ENCODE assay signal across 22 cellular contexts in the genomic region with DNA sequence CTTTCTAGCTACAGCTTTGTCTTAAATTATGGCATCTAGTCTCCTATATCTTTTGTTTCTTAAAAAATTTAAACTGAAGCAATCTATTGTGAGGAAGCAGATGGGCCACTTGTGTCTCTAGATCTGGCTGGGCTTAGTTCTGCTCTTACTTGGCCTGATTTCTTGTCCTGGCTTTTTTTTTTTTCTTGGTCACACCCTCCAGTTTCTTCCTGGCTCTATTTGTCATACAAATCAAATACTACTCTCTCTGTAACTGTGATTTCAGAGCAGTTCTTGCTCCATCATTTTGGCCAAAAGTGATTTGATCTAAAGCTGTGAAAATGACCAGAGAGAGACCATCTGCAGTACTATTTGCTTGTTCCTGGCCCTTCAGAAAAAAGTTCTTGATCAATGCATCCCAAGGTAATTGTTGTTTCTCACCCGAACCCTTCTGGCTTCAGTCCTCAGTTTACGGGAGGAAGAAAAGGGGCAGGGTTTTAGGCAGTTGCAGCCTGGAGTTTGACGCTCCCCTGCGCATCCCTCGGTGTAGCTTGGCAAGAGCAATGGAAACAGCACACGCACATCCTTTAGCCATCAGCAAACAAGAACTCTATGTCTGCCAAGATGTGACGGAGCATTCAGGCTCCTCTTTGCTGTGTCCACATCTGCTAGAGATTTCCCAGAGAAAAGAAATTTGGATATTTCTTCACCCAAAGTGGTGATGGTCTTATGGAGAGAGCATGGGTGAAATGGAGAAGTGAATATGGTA. TPM values are rescaled to one million over a fixed set of nuclear protein-coding genes. Genes with fewer than 3 reads are reported as not detected.
DNase-seq lines count a peak whose midpoint lies in the region; ATAC-seq and TF ChIP-seq lines count a peak whose summit lies in the region.
"Had no signal": no experiment of that assay in that cellular context is flagged by ENCODE, and none has a peak within 500 bp of the region (broad histone marks: within the 10 kb centered on the region; RNA-seq: fewer than 3 reads in every experiment).

No MANE protein-coding gene starts in this region.

- no peak for TF ChIP-seq POLR2A in gastroesophageal sphincter (IDR thresholded peaks at IDR 0.05)

- H3K27ac Mint-ChIP-seq in neural progenitor cell: no peak overlapping the region
- H3K27ac Mint-ChIP-seq in activated naive CD4-positive, alpha-beta T cell treated with anti-CD3 and anti-CD28 coated beads, Interleukin-2, amount 10 ng/mL, durations not matched to agents 7 days and 5 days: no peak overlapping the region
- H3K27ac Mint-ChIP-seq: activated CD4-positive, alpha-beta T cell treated with anti-CD3 and anti-CD28 coated beads, Interleukin-2, amount 10 ng/mL, durations not matched to agents 24 days and 14 days; activated T-cell treated with anti-CD3 and anti-CD28 coated beads, Interleukin-2, amount 50 U/mL, for 24 hours; type B pancreatic cell had no signal

- H3K27me3 ChIP-seq in adipocyte (replicated peaks; ENCODE audit: control insufficient read depth, insufficient read depth, low read length) (no peaks in the 10 kb centered on the region), gastroesophageal sphincter (no peaks in the 10 kb centered on the region), neural progenitor cell (no peaks in the 10 kb centered on the region), aorta (ENCODE audit: control insufficient read depth in 1 of 2, insufficient read depth in 2 of 2, low read length in 1 of 2) (no peaks in the 10 kb centered on the region)

- 36% methylated on average over 4 of the region's 7 CpGs; no CpG with 5 or more reads in 1 of the 2 donors for WGBS in gastroesophageal sphincter (ENCODE audit: low coverage in 1 of 2), 2 donors
- WGBS in aorta, 2 donors: 87 to 94% methylated on average over 7 of the region's 7 CpGs

- peak overlapping the region; percentile 34 for H2AFZ ChIP-seq in neural progenitor cell (replicated peaks)
- H2AFZ ChIP-seq: PC-9 had no signal

- H3K4me1 ChIP-seq in adipocyte (ENCODE audit: control insufficient read depth, insufficient read depth, low read length) (peaks cover 11% of the 10 kb centered on the region), gastroesophageal sphincter (no peaks in the 10 kb centered on the region), neural progenitor cell (no peaks in the 10 kb centered on the region), aorta (ENCODE audit: control insufficient read depth in 1 of 2, insufficient read depth in 2 of 2, low read length in 2 of 2) (no peaks in the 10 kb centered on the region)

- no peaks in the 10 kb centered on the region for H3F3A ChIP-seq in neural progenitor cell (ENCODE audit: low read depth)

- no peaks in the 10 kb centered on the region for H3K27me3 Mint-ChIP-seq in neural progenitor cell (ENCODE audit: insufficient read depth, low read depth)
- H3K27me3 Mint-ChIP-seq in activated naive CD4-positive, alpha-beta T cell treated with anti-CD3 and anti-CD28 coated beads, Interleukin-2, amount 10 ng/mL, durations not matched to agents 7 days and 5 days: peaks cover 3% of the 10 kb centered on the region
- H3K27me3 Mint-ChIP-seq: activated CD4-positive, alpha-beta T cell treated with anti-CD3 and anti-CD28 coated beads, Interleukin-2, amount 10 ng/mL, durations not matched to agents 24 days and 14 days; activated T-cell treated with anti-CD3 and anti-CD28 coated beads, Interleukin-2, amount 50 U/mL, for 24 hours; type B pancreatic cell had no signal

- TF ChIP-seq CTCF in gastroesophageal sphincter (IDR thresholded peaks at IDR 0.05) (no peak), neural progenitor cell (IDR thresholded peaks at IDR 0.05) (no peak)

- H3K79me2 ChIP-seq in neural progenitor cell (ENCODE audit: low read depth): no peaks in the 10 kb centered on the region

- ATAC-seq in gastroesophageal sphincter: peak; percentile 76
- peak; percentile 74 for ATAC-seq in aorta (ENCODE audit: low FRiP score)
- ATAC-seq: HepG2 had no signal

- intact Hi-C loops in aorta (cut with DNase I): no loop called here

- H4K20me1 ChIP-seq in neural progenitor cell (ENCODE audit: low read depth): no peaks in the 10 kb centered on the region

- H3K4me3 ChIP-seq in adipocyte (ENCODE audit: low read length) (peak overlapping the region; percentile 25), gastroesophageal sphincter (no peak overlapping the region), neural progenitor cell (no peak overlapping the region), aorta (ENCODE audit: low read length in 2 of 2) (no peak overlapping the region)
- H3K4me3 ChIP-seq: PC-9 had no signal

- no peaks in the 10 kb centered on the region for H3K36me3 Mint-ChIP-seq in neural progenitor cell
- no peaks in the 10 kb centered on the region for H3K36me3 Mint-ChIP-seq in activated naive CD4-positive, alpha-beta T cell treated with anti-CD3 and anti-CD28 coated beads, Interleukin-2, amount 10 ng/mL, durations not matched to agents 7 days and 5 days
- H3K36me3 Mint-ChIP-seq: type B pancreatic cell had no signal

- H3K4me3 Mint-ChIP-seq in neural progenitor cell: no peak overlapping the region
- no peak overlapping the region for H3K4me3 Mint-ChIP-seq in activated naive CD4-positive, alpha-beta T cell treated with anti-CD3 and anti-CD28 coated beads, Interleukin-2, amount 10 ng/mL, durations not matched to agents 7 days and 5 days
- H3K4me3 Mint-ChIP-seq: activated CD4-positive, alpha-beta T cell treated with anti-CD3 and anti-CD28 coated beads, Interleukin-2, amount 10 ng/mL, durations not matched to agents 24 days and 14 days; activated T-cell treated with anti-CD3 and anti-CD28 coated beads, Interleukin-2, amount 50 U/mL, for 24 hours; type B pancreatic cell had no signal

- H3K9me3 Mint-ChIP-seq in neural progenitor cell: no peaks in the 10 kb centered on the region
- H3K9me3 Mint-ChIP-seq in activated naive CD4-positive, alpha-beta T cell treated with anti-CD3 and anti-CD28 coated beads, Interleukin-2, amount 10 ng/mL, durations not matched to agents 7 days and 5 days: no peaks in the 10 kb centered on the region
- H3K9me3 Mint-ChIP-seq: activated T-cell treated with anti-CD3 and anti-CD28 coated beads, Interleukin-2, amount 50 U/mL, for 24 hours; type B pancreatic cell had no signal

- DNase-seq in adipocyte (ENCODE audit: low read depth): peak; percentile 13
- DNase-seq in neural progenitor cell (ENCODE audit: low spot score): no peak
- no peak for DNase-seq in aorta
- no peak for DNase-seq in activated naive CD4-positive, alpha-beta T cell treated with anti-CD3 and anti-CD28 coated beads, Interleukin-2, amount 10 ng/mL, durations not matched to agents 7 days and 5 days
- no peak for DNase-seq in activated CD4-positive, alpha-beta T cell treated with anti-CD3 and anti-CD28 coated beads for 1 hour
- DNase-seq in NCI-H2107 (lab: John Stamatoyannopoulos, UW): no peak
- DNase-seq: activated CD4-positive, alpha-beta T cell treated with anti-CD3 and anti-CD28 coated beads, Interleukin-2, amount 10 ng/mL, durations not matched to agents 24 days and 14 days; activated gamma-delta T cell; activated T-cell treated with anti-CD3 and anti-CD28 coated beads, Interleukin-2, amount 50 U/mL, for 24 hours; EL; GOT3; Kasumi-1; kidney glomerular epithelial cell; NCI-H524; NK-92 treated with Interleukin-12 subunit alpha and Interleukin-12 subunit beta, amount 100 ng/mL, for 24 hours; PC-9; SHP77; T-helper 9 cell; WERI-Rb-1 had no signal

- no peak overlapping the region for H3K4me2 ChIP-seq in neural progenitor cell
- H3K4me2 ChIP-seq: PC-9 had no signal

- no peaks in the 10 kb centered on the region for H3K36me3 ChIP-seq in adipocyte (ENCODE audit: control insufficient read depth, insufficient read depth, low read length, severe bottlenecking)
- no peaks in the 10 kb centered on the region for H3K36me3 ChIP-seq in gastroesophageal sphincter
- no peaks in the 10 kb centered on the region for H3K36me3 ChIP-seq in neural progenitor cell
- H3K36me3 ChIP-seq in aorta (ENCODE audit: control insufficient read depth in 1 of 2, insufficient read depth in 2 of 2, low read length in 1 of 2): no peaks in the 10 kb centered on the region
- H3K36me3 ChIP-seq: WERI-Rb-1 had no signal

- H3K9ac ChIP-seq in adipocyte (ENCODE audit: low read length) (no peak overlapping the region), neural progenitor cell (no peak overlapping the region)

- H3K27ac ChIP-seq in gastroesophageal sphincter: peak overlapping the region in 2 of 4 donors; percentile 30 to 49
- H3K27ac ChIP-seq in neural progenitor cell: no peak overlapping the region
- H3K27ac ChIP-seq in aorta (ENCODE audit: low read depth in 1 of 2, low read length in 2 of 2): no peak overlapping the region
- H3K27ac ChIP-seq: PC-9, WERI-Rb-1 had no signal

- H3K4me1 Mint-ChIP-seq in neural progenitor cell: no peaks in the 10 kb centered on the region
- H3K4me1 Mint-ChIP-seq in activated naive CD4-positive, alpha-beta T cell treated with anti-CD3 and anti-CD28 coated beads, Interleukin-2, amount 10 ng/mL, durations not matched to agents 7 days and 5 days: no peaks in the 10 kb centered on the region
- H3K4me1 Mint-ChIP-seq: activated CD4-positive, alpha-beta T cell treated with anti-CD3 and anti-CD28 coated beads, Interleukin-2, amount 10 ng/mL, durations not matched to agents 24 days and 14 days had no signal

- CTCF ChIA-PET in activated naive CD4-positive, alpha-beta T cell treated with anti-CD3 and anti-CD28 coated beads, Interleukin-2, amount 10 ng/mL, durations not matched to agents 7 days and 5 days (lab: Charles Lee): interaction anchor here (1.0 kb wide), 1 partner anchor 27 kb away, joined by 5 read pairs; no protein-coding TSS in a partner anchor

- no peak for TF ChIP-seq EP300 in gastroesophageal sphincter (IDR thresholded peaks at IDR 0.05)

- H3K9me3 ChIP-seq in adipocyte (ENCODE audit: control insufficient read depth, low read length): no peaks in the 10 kb centered on the region
- H3K9me3 ChIP-seq in gastroesophageal sphincter: no peaks in the 10 kb centered on the region
- no peaks in the 10 kb centered on the region for H3K9me3 ChIP-seq in neural progenitor cell (ENCODE audit: low read depth)
- H3K9me3 ChIP-seq in aorta (ENCODE audit: control insufficient read depth, low read length): no peaks in the 10 kb centered on the region

RNA-seq across cellular contexts. Expression of gene CHST2, which starts 31.6 kb away (rescaled TPM):
- total RNA-seq in gastroesophageal sphincter (1 to 10 TPM; 1.6 to 9.8 (median 5.1) TPM), neural progenitor cell (ENCODE audit: low replicate concordance) (5.9 and 10.3 TPM in 2 replicates), aorta (1 to 10 TPM; 2.8 to 3.7 TPM)
- polyA plus RNA-seq in aorta: 1 to 10 TPM in 1 of 2 donors, under 1 TPM in 1; 0.50 to 2.7 TPM
- total RNA-seq: HepG2 had no signal
- polyA plus RNA-seq: HepG2 had no signal
